ENCODE assay signal across 9 cellular contexts in genomic region chr10:124403548-124403947, GRCh38. TPM values are rescaled to one million over a fixed set of nuclear protein-coding genes. Genes with fewer than 3 reads are reported as not detected.
DNase-seq lines count a peak whose midpoint lies in the region; ATAC-seq, FAIRE-seq and TF ChIP-seq lines count a peak whose summit lies in the region.
"Had no signal": no experiment of that assay in that cellular context is flagged by ENCODE, and none has a peak within 500 bp of the region (broad histone marks: within the 10 kb centered on the region; RNA-seq: fewer than 3 reads in every experiment).

No MANE protein-coding gene starts in this region.

- no peak overlapping the region for H3K27ac Mint-ChIP-seq in activated CD4-positive, alpha-beta memory T cell treated with anti-CD3 and anti-CD28 coated beads for 36 hours
- H3K27ac Mint-ChIP-seq in osteocyte (ENCODE audit: unreplicated experiment) = peak overlapping the region; percentile 5
- H3K27ac Mint-ChIP-seq: stimulated activated naive CD8-positive, alpha-beta T cell treated with anti-CD3 and anti-CD28 coated beads, Interleukin-15, Interleukin-2, amounts not matched to agents 100 ng/mL and 50 ng/mL, for 24 hours had no signal

- peaks cover 26% of the 10 kb centered on the region for H3K36me3 Mint-ChIP-seq in activated CD4-positive, alpha-beta memory T cell treated with anti-CD3 and anti-CD28 coated beads for 36 hours
- peaks cover 51% of the 10 kb centered on the region for H3K36me3 Mint-ChIP-seq in osteocyte (ENCODE audit: unreplicated experiment)

- H3K9me3 Mint-ChIP-seq in activated CD4-positive, alpha-beta memory T cell treated with anti-CD3 and anti-CD28 coated beads for 36 hours = no peaks in the 10 kb centered on the region
- H3K9me3 Mint-ChIP-seq in osteocyte (ENCODE audit: unreplicated experiment) = no peaks in the 10 kb centered on the region
- H3K9me3 Mint-ChIP-seq: stimulated activated naive CD8-positive, alpha-beta T cell treated with anti-CD3 and anti-CD28 coated beads, Interleukin-15, Interleukin-2, amounts not matched to agents 100 ng/mL and 50 ng/mL, for 24 hours had no signal

- CTCF ChIA-PET in activated CD4-positive, alpha-beta memory T cell treated with anti-CD3 and anti-CD28 coated beads for 36 hours (lab: Charles Lee) = interaction anchor here (0.6 to 3.6 kb wide), 20 partner anchors 10 to 1129 kb away, joined by 3 to 54 read pairs (median 4); partner anchors contain the start of genes LHPP and OAT

- POLR2A ChIA-PET in activated CD4-positive, alpha-beta memory T cell treated with anti-CD3 and anti-CD28 coated beads for 36 hours (lab: Charles Lee) = no interaction called here

- intact Hi-C loops in activated CD4-positive, alpha-beta memory T cell treated with anti-CD3 and anti-CD28 coated beads for 36 hours (cut with micrococcal nuclease) = no loop called here

- peak; percentile 71 for TF ChIP-seq CTCF in osteocyte (IDR thresholded peaks at IDR 0.05)

- ATAC-seq in GM19455 (IDR thresholded peaks at IDR 0.05; ENCODE audit: unreplicated experiment) (peak; percentile 89), HG03469 (IDR thresholded peaks at IDR 0.05; ENCODE audit: unreplicated experiment) (peak; percentile 88)

- H3K4me3 Mint-ChIP-seq in activated CD4-positive, alpha-beta memory T cell treated with anti-CD3 and anti-CD28 coated beads for 36 hours = no peak overlapping the region
- no peak overlapping the region for H3K4me3 Mint-ChIP-seq in osteocyte (ENCODE audit: unreplicated experiment)
- H3K4me3 Mint-ChIP-seq: stimulated activated naive CD8-positive, alpha-beta T cell treated with anti-CD3 and anti-CD28 coated beads, Interleukin-15, Interleukin-2, amounts not matched to agents 100 ng/mL and 50 ng/mL, for 24 hours had no signal

- no peak for FAIRE-seq in frontal cortex (lab: Jason Lieb, UNC)

- no peaks in the 10 kb centered on the region for H3K27me3 Mint-ChIP-seq in activated CD4-positive, alpha-beta memory T cell treated with anti-CD3 and anti-CD28 coated beads for 36 hours
- H3K27me3 Mint-ChIP-seq in osteocyte (ENCODE audit: unreplicated experiment) = no peaks in the 10 kb centered on the region
- H3K27me3 Mint-ChIP-seq: stimulated activated naive CD8-positive, alpha-beta T cell treated with anti-CD3 and anti-CD28 coated beads, Interleukin-15, Interleukin-2, amounts not matched to agents 100 ng/mL and 50 ng/mL, for 24 hours had no signal

- peak; percentile 94 for DNase-seq in DMS53 (lab: John Stamatoyannopoulos, UW)
- peak; percentile 95 for DNase-seq in NCI-H510A treated with DMSO at 0.1 percent for 48 hours (lab: John Stamatoyannopoulos, UW)
- DNase-seq in activated CD4-positive, alpha-beta memory T cell treated with anti-CD3 and anti-CD28 coated beads for 36 hours = peak; percentile 25
- peak; percentile 67 for DNase-seq in foreskin melanocyte
- no peak for DNase-seq in osteocyte (ENCODE audit: extremely low spot score, unreplicated experiment)
- no peak for DNase-seq in frontal cortex (ENCODE audit: low spot score in 2 of 2)

- H3K4me1 Mint-ChIP-seq in activated CD4-positive, alpha-beta memory T cell treated with anti-CD3 and anti-CD28 coated beads for 36 hours (ENCODE audit: low read depth) = peaks cover 8% of the 10 kb centered on the region
- peaks cover 6% of the 10 kb centered on the region for H3K4me1 Mint-ChIP-seq in osteocyte (ENCODE audit: unreplicated experiment)

RNA-seq across cellular contexts. Expression of gene OAT, which starts 15.2 kb away (rescaled TPM):
- total RNA-seq in activated CD4-positive, alpha-beta memory T cell treated with anti-CD3 and anti-CD28 coated beads for 36 hours = 10 to 100 TPM; 34.6 to 38.1 TPM
- total RNA-seq in osteocyte = 113 and 122 TPM in 2 replicates
- total RNA-seq in frontal cortex = 157 TPM

RNA-seq across cellular contexts. Expression of gene NKX1-2, which starts 46.3 kb away (rescaled TPM):
- total RNA-seq in activated CD4-positive, alpha-beta memory T cell treated with anti-CD3 and anti-CD28 coated beads for 36 hours = not detected
- total RNA-seq in osteocyte = not detected in 2 replicates
- total RNA-seq in frontal cortex = under 0.01 TPM

RNA-seq across cellular contexts. Expression of gene LHPP, which starts 58.1 kb away (rescaled TPM):
- 10 to 100 TPM; 10.1 to 12.3 TPM for total RNA-seq in activated CD4-positive, alpha-beta memory T cell treated with anti-CD3 and anti-CD28 coated beads for 36 hours
- 15.8 and 18.8 TPM in 2 replicates for total RNA-seq in osteocyte
- total RNA-seq in frontal cortex = 16.3 TPM

Comparison
In these comparisons a context has a peak if more than half of its experiments do, and no peak if none do; other contexts are left out.
1. DNase-seq: peak in DMS53 (single experiment), NCI-H510A treated with DMSO at 0.1 percent for 48 hours (single experiment), activated CD4-positive, alpha-beta memory T cell treated with anti-CD3 and anti-CD28 coated beads for 36 hours (single experiment) and foreskin melanocyte (single experiment); none in osteocyte (single experiment) and frontal cortex (0 of 2).